Comparison of ENCODE assay signal across 18 cellular contexts in the genomic region with DNA sequence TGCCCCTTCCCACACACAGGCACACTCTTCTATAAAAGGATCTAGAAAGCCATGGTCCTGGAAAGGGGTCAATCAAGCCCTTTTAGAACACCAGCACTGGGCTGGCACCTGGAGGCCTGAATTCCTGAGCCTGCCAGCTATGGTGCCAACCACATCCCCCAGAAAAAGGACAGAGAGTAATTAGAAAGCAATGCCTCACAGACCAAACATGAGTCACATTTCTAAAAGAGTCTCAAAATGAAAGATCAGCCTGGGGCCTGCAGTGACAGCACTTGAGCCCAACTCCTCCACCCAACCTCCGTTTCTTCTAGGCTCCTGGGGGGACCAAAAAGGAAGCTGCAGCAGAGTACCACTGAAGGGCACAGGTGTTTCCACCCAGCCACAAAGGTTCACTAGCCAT. TPM values are rescaled to one million over a fixed set of nuclear protein-coding genes. Genes with fewer than 3 reads are reported as not detected.
DNase-seq lines count a peak whose midpoint lies in the region; TF ChIP-seq lines count a peak whose summit lies in the region.
"Had no signal": no experiment of that assay in that cellular context is flagged by ENCODE, and none has a peak within 500 bp of the region (broad histone marks: within the 10 kb centered on the region; RNA-seq: fewer than 3 reads in every experiment).

No MANE protein-coding gene starts in this region.

- TF ChIP-seq CTCF in AG10803 (conservative IDR thresholded peaks at IDR 0.05; ENCODE audit: low read length): no peak
- no peak for TF ChIP-seq CTCF in sigmoid colon (IDR thresholded peaks at IDR 0.05)

- no peak overlapping the region for H3K9ac ChIP-seq in adipocyte (ENCODE audit: low read length)

- DNase-seq in AG10803 (ENCODE audit: low read depth): peak; percentile 35
- peak; percentile 32 for DNase-seq in HPDE6-E6E7 (ENCODE audit: extremely low spot score)
- DNase-seq in adipocyte (ENCODE audit: low read depth): peak; percentile 45
- peak; percentile 76 for DNase-seq in kidney glomerular epithelial cell (lab: John Stamatoyannopoulos, UW)
- DNase-seq in DMS153 treated with DMSO at 0.1 percent for 48 hours (lab: John Stamatoyannopoulos, UW; ENCODE audit: unreplicated experiment): no peak
- DNase-seq in sigmoid colon: no peak
- no peak for DNase-seq in NAMALWA (ENCODE audit: low spot score)
- DNase-seq in GDM1 (lab: John Stamatoyannopoulos, UW): no peak
- DNase-seq: activated CD4-positive, alpha-beta T cell treated with anti-CD3 and anti-CD28 coated beads, Interleukin-2, amount 10 ng/mL, durations not matched to agents 7 days and 5 days; brain microvascular endothelial cell; DMS79 treated with DMSO at 0.1 percent for 48 hours; endodermal cell; head of caudate nucleus; left cardiac atrium; NCI-H187; NCI-H524 treated with DMSO at 0.1 percent for 48 hours; transverse colon had no signal

- no peak for TF ChIP-seq EP300 in sigmoid colon (IDR thresholded peaks at IDR 0.05)

- intact Hi-C loops in sigmoid colon (cut with DNase I): no loop called here

- no peaks in the 10 kb centered on the region for H3K9me3 ChIP-seq in adipocyte (ENCODE audit: control insufficient read depth, low read length)
- no peaks in the 10 kb centered on the region for H3K9me3 ChIP-seq in sigmoid colon
- H3K9me3 ChIP-seq: transverse colon had no signal

- H3K36me3 ChIP-seq in adipocyte (ENCODE audit: control insufficient read depth, insufficient read depth, low read length, severe bottlenecking): peaks cover 8% of the 10 kb centered on the region
- H3K36me3 ChIP-seq in sigmoid colon: no peaks in the 10 kb centered on the region
- H3K36me3 ChIP-seq: brain microvascular endothelial cell, transverse colon had no signal

- H3K4me3 ChIP-seq in AG10803 (ENCODE audit: low read length) (no peak overlapping the region), adipocyte (ENCODE audit: low read length) (no peak overlapping the region), sigmoid colon (no peak overlapping the region)
- H3K4me3 ChIP-seq: GM12878, transverse colon had no signal

- WGBS in sigmoid colon, 2 donors: 70 to 90% methylated on average over 1 of the region's 1 CpG

- H3K27ac ChIP-seq in sigmoid colon: no peak overlapping the region
- H3K27ac ChIP-seq: brain microvascular endothelial cell, transverse colon had no signal

- H3K4me1 ChIP-seq in adipocyte (ENCODE audit: control insufficient read depth, insufficient read depth, low read length) (peaks cover 12% of the 10 kb centered on the region), sigmoid colon (no peaks in the 10 kb centered on the region)
- H3K4me1 ChIP-seq: transverse colon had no signal

- no peak for TF ChIP-seq POLR2A in sigmoid colon (IDR thresholded peaks at IDR 0.05)

- H3K27me3 ChIP-seq in adipocyte (replicated peaks; ENCODE audit: control insufficient read depth, insufficient read depth, low read length) (no peaks in the 10 kb centered on the region), sigmoid colon (no peaks in the 10 kb centered on the region)
- H3K27me3 ChIP-seq: brain microvascular endothelial cell, transverse colon had no signal

RNA-seq across cellular contexts. Expression of gene MYLK, which starts 14.1 kb away (rescaled TPM):
- 1,000 to 10,000 TPM; 1,169 to 2,153 (median 1,962) TPM for total RNA-seq in sigmoid colon
- 100 to 1,000 TPM in 1 of 3 donors, 10 to 100 TPM in 2; 21.5 to 155 (median 34.2) TPM for polyA plus RNA-seq in sigmoid colon

Comparison
In these comparisons a context has a peak if more than half of its experiments do, and no peak if none do; other contexts are left out.
1. DNase-seq: peak in AG10803 (single experiment), HPDE6-E6E7 (single experiment), adipocyte (single experiment) and kidney glomerular epithelial cell (single experiment); none in DMS153 treated with DMSO at 0.1 percent for 48 hours (single experiment), sigmoid colon (single experiment), NAMALWA (single experiment) and GDM1 (single experiment).